In genomic region chr5:177311361-177311722, GRCh38 we compare ENCODE assay signal across 1 cellular context.
TF ChIP-seq lines count a peak whose summit lies in the region.

No MANE protein-coding gene starts in this region.

TF ChIP-seq in SK-N-SH treated with all-trans-retinoic acid at 6 μM for 48 hours, 23 proteins besides CTCF, POLR2A, EP300 and RAD21 (continued from another document):
- no peak for TF ChIP-seq ZFP30 (CRISPR knock-in tag; IDR thresholded peaks at IDR 0.05)
- no peak for TF ChIP-seq POU6F1 (CRISPR knock-in tag; IDR thresholded peaks at IDR 0.05; ENCODE audit: borderline replicate concordance, low read depth)
- no peak for TF ChIP-seq TOX (CRISPR knock-in tag; IDR thresholded peaks at IDR 0.05; ENCODE audit: borderline replicate concordance)
- TF ChIP-seq CREB5 (CRISPR knock-in tag; IDR thresholded peaks at IDR 0.05; ENCODE audit: low read depth): no peak
- no peak for TF ChIP-seq BACH2 (CRISPR knock-in tag; IDR thresholded peaks at IDR 0.05; ENCODE audit: borderline replicate concordance)
- TF ChIP-seq RARB (CRISPR knock-in tag; IDR thresholded peaks at IDR 0.05): no peak
